In genomic region chr6:101534821-101535220, GRCh38 we compare ENCODE assay signal across 1 cellular context.
TF ChIP-seq lines count a peak whose summit lies in the region.

No MANE protein-coding gene starts in this region.

TF ChIP-seq in HEK293T, 16 proteins besides CTCF, POLR2A, EP300 and RAD21:
- TF ChIP-seq SUZ12 (IDR thresholded peaks at IDR 0.05) (no peak), NFRKB (IDR thresholded peaks at IDR 0.05) (no peak), HDGF (IDR thresholded peaks at IDR 0.05; ENCODE audit: borderline replicate concordance) (no peak), ELF4 (IDR thresholded peaks at IDR 0.05) (no peak), LEF1 (IDR thresholded peaks at IDR 0.05; ENCODE audit: borderline replicate concordance) (no peak), PKNOX1 (IDR thresholded peaks at IDR 0.05) (no peak), SP1 (IDR thresholded peaks at IDR 0.05) (no peak), FOXA1 (IDR thresholded peaks at IDR 0.05) (no peak), CTBP1 (IDR thresholded peaks at IDR 0.05; ENCODE audit: borderline replicate concordance) (no peak), BHLHE40 (IDR thresholded peaks at IDR 0.05; ENCODE audit: borderline replicate concordance) (no peak), FOXM1 (IDR thresholded peaks at IDR 0.05; ENCODE audit: borderline replicate concordance) (no peak), FOXK2 (IDR thresholded peaks at IDR 0.05) (no peak), ARNT (IDR thresholded peaks at IDR 0.05) (no peak), ZNF384 (IDR thresholded peaks at IDR 0.05) (no peak), L3MBTL2 (conservative IDR thresholded peaks at IDR 0.05) (no peak), TARDBP (IDR thresholded peaks at IDR 0.05) (no peak)
